1 cellular context compared by ENCODE assay signal in the genomic region with DNA sequence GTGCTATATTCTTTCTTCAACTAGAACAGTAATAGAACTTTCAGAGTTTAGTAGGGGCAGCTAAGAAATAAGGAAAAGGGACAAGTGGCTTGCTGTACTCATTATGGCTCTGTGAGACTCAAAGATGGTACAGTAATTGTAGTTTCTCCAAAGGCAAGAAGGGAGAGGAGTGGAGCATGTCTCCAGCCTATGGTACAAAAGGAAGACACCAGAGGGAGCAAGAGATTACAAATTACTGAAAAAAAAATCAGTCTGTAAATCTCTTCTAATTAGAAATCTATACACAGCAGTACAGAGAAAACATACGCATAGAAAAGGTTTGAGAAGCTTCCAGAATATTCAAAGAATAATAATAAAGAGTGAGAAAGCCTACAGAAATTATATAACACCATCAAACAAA.
TF ChIP-seq lines count a peak whose summit lies in the region.

No MANE protein-coding gene starts in this region.

TF ChIP-seq in SK-N-SH, 30 proteins besides CTCF, POLR2A, EP300 and RAD21 (continued from another document):
- TF ChIP-seq, protein P1, sequence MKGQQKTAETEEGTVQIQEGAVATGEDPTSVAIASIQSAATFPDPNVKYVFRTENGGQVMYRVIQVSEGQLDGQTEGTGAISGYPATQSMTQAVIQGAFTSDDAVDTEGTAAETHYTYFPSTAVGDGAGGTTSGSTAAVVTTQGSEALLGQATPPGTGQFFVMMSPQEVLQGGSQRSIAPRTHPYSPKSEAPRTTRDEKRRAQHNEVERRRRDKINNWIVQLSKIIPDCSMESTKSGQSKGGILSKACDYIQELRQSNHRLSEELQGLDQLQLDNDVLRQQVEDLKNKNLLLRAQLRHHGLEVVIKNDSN (IDR thresholded peaks at IDR 0.05; ENCODE audit: borderline replicate concordance, low read depth) = no peak
- no peak for TF ChIP-seq CHD2 (IDR thresholded peaks at IDR 0.05; ENCODE audit: low read length, partially characterized antibody)
- no peak for TF ChIP-seq TAF1 (IDR thresholded peaks at IDR 0.05; ENCODE audit: borderline replicate concordance, low read depth, low read length)
- no peak for TF ChIP-seq YY1 (IDR thresholded peaks at IDR 0.05; ENCODE audit: low read depth)
- TF ChIP-seq NFIC (IDR thresholded peaks at IDR 0.05; ENCODE audit: borderline replicate concordance) = no peak
TF ChIP-seq in SK-N-SH: peak in this region for 0.
